20 cellular contexts compared by ENCODE assay signal in genomic region chr12:70910666-70911065, GRCh38. TPM values are rescaled to one million over a fixed set of nuclear protein-coding genes. Genes with fewer than 3 reads are reported as not detected.
DNase-seq lines count a peak whose midpoint lies in the region; ATAC-seq and TF ChIP-seq lines count a peak whose summit lies in the region.
"Had no signal": no experiment of that assay in that cellular context is flagged by ENCODE, and none has a peak within 500 bp of the region (broad histone marks: within the 10 kb centered on the region; RNA-seq: fewer than 3 reads in every experiment).

No MANE protein-coding gene starts in this region.

- no peak for TF ChIP-seq CTCF in DOHH2 (IDR thresholded peaks at IDR 0.05; ENCODE audit: low read depth, low read length, poor library complexity, severe bottlenecking)
- TF ChIP-seq CTCF in transverse colon (IDR thresholded peaks at IDR 0.05), result no peak
- TF ChIP-seq CTCF in prostate gland (IDR thresholded peaks at IDR 0.05), result no peak

- 52 to 71% methylated on average over 1 of the region's 1 CpG for WGBS in transverse colon (ENCODE audit: low coverage in 1 of 2), 2 donors
- WGBS in prostate gland, result 80% methylated on average over 1 of the region's 1 CpG

- H4K20me1 ChIP-seq in DOHH2 (ENCODE audit: control insufficient read depth, insufficient read depth, low read depth, low read length), result no peaks in the 10 kb centered on the region
- H4K20me1 ChIP-seq: BLaER1 treated with 17β-estradiol and CSF1 and Interleukin-3, amounts not matched to agents 10 nM and 100 nM had no signal

- no peaks in the 10 kb centered on the region for H3K36me3 Mint-ChIP-seq in stimulated activated naive B cell treated with anti-CD40 and anti-IgM and Interleukin-4, amounts not matched to agents 10 μg/mL and 1 μg/mL and 100 μg/mL, for 72 hours
- H3K36me3 Mint-ChIP-seq: CD8-positive, alpha-beta T cell had no signal

- DNase-seq in NAMALWA (ENCODE audit: low spot score) (peak; percentile 77), transverse colon (no peak), prostate gland (ENCODE audit: low spot score) (no peak)
- DNase-seq in stimulated activated naive B cell treated with anti-CD40 and anti-IgM and Interleukin-4, amounts not matched to agents 10 μg/mL and 1 μg/mL and 100 μg/mL, for 72 hours, result no peak
- DNase-seq: AML-193; Caco-2; Calu3; CD4-positive, alpha-beta T cell; CD8-positive, alpha-beta T cell; DMS79 treated with DMSO at 0.1 percent for 48 hours; EL; GDM1 had no signal

- no peaks in the 10 kb centered on the region for H3K27me3 Mint-ChIP-seq in stimulated activated naive B cell treated with anti-CD40 and anti-IgM and Interleukin-4, amounts not matched to agents 10 μg/mL and 1 μg/mL and 100 μg/mL, for 72 hours
- H3K27me3 Mint-ChIP-seq: B cell; CD4-positive, alpha-beta T cell had no signal

- intact Hi-C loops in transverse colon (cut with DNase I; ENCODE audit: low total_unique reads), result no loop called here
- intact Hi-C loops in prostate gland (cut with DNase I), result no loop called here

- no peak overlapping the region for H3K4me3 Mint-ChIP-seq in stimulated activated naive B cell treated with anti-CD40 and anti-IgM and Interleukin-4, amounts not matched to agents 10 μg/mL and 1 μg/mL and 100 μg/mL, for 72 hours
- H3K4me3 Mint-ChIP-seq: B cell; CD4-positive, alpha-beta T cell; CD8-positive, alpha-beta T cell had no signal

- H3F3A ChIP-seq in DOHH2 (ENCODE audit: control insufficient read depth, insufficient read depth), result no peaks in the 10 kb centered on the region

- peaks cover 3 to 5% of the 10 kb centered on the region in 2 donors for H3K9me3 Mint-ChIP-seq in stimulated activated naive B cell treated with anti-CD40 and anti-IgM and Interleukin-4, amounts not matched to agents 10 μg/mL and 1 μg/mL and 100 μg/mL, for 72 hours
- H3K9me3 Mint-ChIP-seq: CD4-positive, alpha-beta T cell; CD8-positive, alpha-beta T cell had no signal

- H3K27me3 ChIP-seq in DOHH2 (ENCODE audit: control insufficient read depth, low read length) (no peaks in the 10 kb centered on the region), transverse colon (no peaks in the 10 kb centered on the region), prostate gland (replicated peaks; ENCODE audit: insufficient read depth) (no peaks in the 10 kb centered on the region)
- H3K27me3 ChIP-seq: BLaER1 treated with 17β-estradiol and CSF1 and Interleukin-3, amounts not matched to agents 10 nM and 100 nM had no signal

- H3K4me3 ChIP-seq in DOHH2 (ENCODE audit: low read length) (peak overlapping the region; percentile 39), transverse colon (no peak overlapping the region), prostate gland (no peak overlapping the region)
- H3K4me3 ChIP-seq: A549; BLaER1 treated with 17β-estradiol and CSF1 and Interleukin-3, amounts not matched to agents 10 nM and 100 nM; GM12878 had no signal

- no peak for TF ChIP-seq POLR2A in transverse colon (IDR thresholded peaks at IDR 0.05)
- TF ChIP-seq POLR2A in prostate gland (IDR thresholded peaks at IDR 0.05), result no peak

- H3K9me3 ChIP-seq in DOHH2 (ENCODE audit: control insufficient read depth, insufficient read depth, low read length) (0 out of 2 replicates have a peak, but pooled peaks cover 3% of the 10 kb centered on the region), transverse colon (no peaks in the 10 kb centered on the region), prostate gland (no peaks in the 10 kb centered on the region)
- H3K9me3 ChIP-seq: A549; BLaER1 treated with 17β-estradiol and CSF1 and Interleukin-3, amounts not matched to agents 10 nM and 100 nM; Caco-2 had no signal

- peaks cover 42% of the 10 kb centered on the region for H3K4me1 ChIP-seq in DOHH2 (ENCODE audit: control insufficient read depth, low read length)
- no peaks in the 10 kb centered on the region for H3K4me1 ChIP-seq in transverse colon
- H3K4me1 ChIP-seq in prostate gland (replicated peaks), result no peaks in the 10 kb centered on the region
- H3K4me1 ChIP-seq: A549; BLaER1 treated with 17β-estradiol and CSF1 and Interleukin-3, amounts not matched to agents 10 nM and 100 nM; Caco-2 had no signal

- H3K27ac Mint-ChIP-seq in stimulated activated naive B cell treated with anti-CD40 and anti-IgM and Interleukin-4, amounts not matched to agents 10 μg/mL and 1 μg/mL and 100 μg/mL, for 72 hours, result peak overlapping the region; percentile 27
- H3K27ac Mint-ChIP-seq: B cell; CD4-positive, alpha-beta T cell; CD8-positive, alpha-beta T cell had no signal

- ATAC-seq in stimulated activated naive B cell treated with anti-CD40 and anti-IgM and Interleukin-4, amounts not matched to agents 10 μg/mL and 1 μg/mL and 100 μg/mL, for 72 hours (replicated peaks), result peak; percentile 45
- ATAC-seq: A549; CD8-positive, alpha-beta T cell; GM12878 had no signal

- H3K27ac ChIP-seq in DOHH2 (ENCODE audit: low read depth, low read length), result peak overlapping the region; percentile 37
- H3K27ac ChIP-seq in transverse colon, result no peak overlapping the region
- H3K27ac ChIP-seq in prostate gland, result no peak overlapping the region
- H3K27ac ChIP-seq: 22Rv1; A549; BLaER1 treated with 17β-estradiol and CSF1 and Interleukin-3, amounts not matched to agents 10 nM and 100 nM; C4-2B had no signal

- H3K4me2 ChIP-seq in DOHH2 (ENCODE audit: low read length), result peak overlapping the region; percentile 64
- H3K4me2 ChIP-seq: A549; BLaER1 treated with 17β-estradiol and CSF1 and Interleukin-3, amounts not matched to agents 10 nM and 100 nM had no signal

- no peaks in the 10 kb centered on the region for H3K9me2 ChIP-seq in DOHH2 (replicated peaks; ENCODE audit: control insufficient read depth, low read length)

- in situ Hi-C loops in transverse colon (cut with MboI; ENCODE audit: low pct_ligation_motif_present in 1 of 4, low pct_unique_long_range_greater_than_20kb in 1 of 4, low sequenced_read_pairs in 3 of 4), result no loop called here

- no peak for TF ChIP-seq EP300 in transverse colon (IDR thresholded peaks at IDR 0.05; ENCODE audit: low read depth)

- H3K36me3 ChIP-seq in DOHH2 (ENCODE audit: control insufficient read depth, low read length) (no peaks in the 10 kb centered on the region), transverse colon (no peaks in the 10 kb centered on the region), prostate gland (no peaks in the 10 kb centered on the region)
- H3K36me3 ChIP-seq: BLaER1 treated with 17β-estradiol and CSF1 and Interleukin-3, amounts not matched to agents 10 nM and 100 nM had no signal

- H3K79me2 ChIP-seq in DOHH2 (ENCODE audit: control insufficient read depth, low read length), result no peaks in the 10 kb centered on the region

- no peaks in the 10 kb centered on the region for H3K4me1 Mint-ChIP-seq in stimulated activated naive B cell treated with anti-CD40 and anti-IgM and Interleukin-4, amounts not matched to agents 10 μg/mL and 1 μg/mL and 100 μg/mL, for 72 hours
- H3K4me1 Mint-ChIP-seq: B cell had no signal

RNA-seq across cellular contexts. Expression of gene PTPRR, which starts 9.9 kb away (rescaled TPM):
- total RNA-seq in transverse colon (10 to 100 TPM in 3 of 4 donors, not detected in 1; 13.2 to 50.9 (median 31.4) TPM), prostate gland (1 to 10 TPM in 1 of 2 donors, under 1 TPM in 1; 0.32 to 2.4 TPM)
- total RNA-seq: B cell; CD4-positive, alpha-beta T cell; CD8-positive, alpha-beta T cell; G401 had no signal
